1 cellular context compared by ENCODE assay signal in the genomic region with DNA sequence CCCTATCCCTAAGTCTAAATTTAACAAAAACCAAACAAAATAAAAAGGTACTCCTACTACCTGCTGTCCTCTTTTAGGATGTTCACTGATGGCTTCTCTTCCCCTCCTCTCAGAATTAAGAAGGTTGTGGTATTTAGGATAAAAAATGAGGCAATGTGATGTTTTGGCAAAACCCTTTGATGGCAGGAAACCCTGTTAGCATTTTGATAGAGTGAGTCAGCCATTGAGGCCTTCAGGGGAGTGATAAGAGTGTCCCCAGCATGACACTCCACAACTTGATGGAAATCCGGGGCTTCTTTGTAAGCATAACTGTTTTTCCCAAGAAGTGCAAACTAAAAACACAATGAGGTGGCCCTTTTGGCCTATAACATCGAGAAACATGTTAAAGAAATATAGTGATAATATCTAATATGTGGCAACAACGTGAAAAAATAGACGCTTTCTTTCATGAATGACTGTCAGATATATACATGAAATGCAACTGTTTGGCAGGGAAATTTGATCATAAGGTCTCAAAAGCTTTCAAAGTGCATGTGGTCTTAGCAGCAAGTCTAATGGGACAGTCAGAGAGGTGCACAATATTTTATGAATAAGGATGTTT.
A peak's percentile ranks its signal among the peaks of the same experiment; 100 is the strongest.
TF ChIP-seq lines count a peak whose summit lies in the region.

No MANE protein-coding gene starts in this region.

TF ChIP-seq in HCT116, 20 proteins besides CTCF, POLR2A, EP300 and RAD21 (continued from another document):
- TF ChIP-seq SRF (IDR thresholded peaks at IDR 0.05; ENCODE audit: low read depth) (no peak), TCF7L2 (IDR thresholded peaks at IDR 0.05; ENCODE audit: borderline replicate concordance, extremely low read depth, insufficient read depth, insufficient read length) (peak; percentile 71)
- TF ChIP-seq, protein P1, sequence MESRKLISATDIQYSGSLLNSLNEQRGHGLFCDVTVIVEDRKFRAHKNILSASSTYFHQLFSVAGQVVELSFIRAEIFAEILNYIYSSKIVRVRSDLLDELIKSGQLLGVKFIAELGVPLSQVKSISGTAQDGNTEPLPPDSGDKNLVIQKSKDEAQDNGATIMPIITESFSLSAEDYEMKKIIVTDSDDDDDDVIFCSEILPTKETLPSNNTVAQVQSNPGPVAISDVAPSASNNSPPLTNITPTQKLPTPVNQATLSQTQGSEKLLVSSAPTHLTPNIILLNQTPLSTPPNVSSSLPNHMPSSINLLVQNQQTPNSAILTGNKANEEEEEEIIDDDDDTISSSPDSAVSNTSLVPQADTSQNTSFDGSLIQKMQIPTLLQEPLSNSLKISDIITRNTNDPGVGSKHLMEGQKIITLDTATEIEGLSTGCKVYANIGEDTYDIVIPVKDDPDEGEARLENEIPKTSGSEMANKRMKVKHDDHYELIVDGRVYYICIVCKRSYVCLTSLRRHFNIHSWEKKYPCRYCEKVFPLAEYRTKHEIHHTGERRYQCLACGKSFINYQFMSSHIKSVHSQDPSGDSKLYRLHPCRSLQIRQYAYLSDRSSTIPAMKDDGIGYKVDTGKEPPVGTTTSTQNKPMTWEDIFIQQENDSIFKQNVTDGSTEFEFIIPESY (IDR thresholded peaks at IDR 0.05; ENCODE audit: extremely low read depth, insufficient replicate concordance, low read length) = no peak
TF ChIP-seq in HCT116: peak in this region for 7.
